Comparison of ENCODE assay signal across 14 cellular contexts in genomic region chr22:46674906-46675305, GRCh38. TPM values are rescaled to one million over a fixed set of nuclear protein-coding genes. Genes with fewer than 3 reads are reported as not detected.
A peak's percentile ranks its signal among the peaks of the same experiment; 100 is the strongest.
DNase-seq lines count a peak whose midpoint lies in the region; ATAC-seq lines count a peak whose summit lies in the region.
"Had no signal": no experiment of that assay in that cellular context is flagged by ENCODE, and none has a peak within 500 bp of the region (broad histone marks: within the 10 kb centered on the region; RNA-seq: fewer than 3 reads in every experiment).

No MANE protein-coding gene starts in this region.

- WGBS in aorta, 2 donors = 86 to 89% methylated on average over 11 of the region's 11 CpGs

- no peak overlapping the region for H3K4me3 ChIP-seq in aorta (ENCODE audit: low read length in 2 of 2)

- intact Hi-C loops in activated CD4-positive, alpha-beta T cell treated with anti-CD3 and anti-CD28 coated beads for 36 hours (cut with DNase I, micrococcal nuclease) = loop anchor here (1.0 to 5.0 kb wide), 15 partner anchors 14 to 638 kb away; partner anchors contain the start of genes CDPF1 (in 1 of the 2), CERK (in 1 of the 2), TBC1D22A (in 1 of the 2) and TRMU (in 1 of the 2)
- intact Hi-C loops in aorta (cut with DNase I) = no loop called here

- peaks cover 49% of the 10 kb centered on the region for H3K4me1 Mint-ChIP-seq in activated CD4-positive, alpha-beta T cell treated with anti-CD3 and anti-CD28 coated beads for 36 hours
- peaks cover 16% of the 10 kb centered on the region for H3K4me1 Mint-ChIP-seq in T-helper 2 cell treated with Interferon-gamma antibody and Interleukin-4, amounts not matched to agents 5 μg/mL and 100 μg/mL, for 36 hours (ENCODE audit: low read depth)
- peaks cover 10% of the 10 kb centered on the region for H3K4me1 Mint-ChIP-seq in central memory CD8-positive, alpha-beta T cell
- H3K4me1 Mint-ChIP-seq in stimulated activated memory B cell treated with anti-CD40 and anti-IgM and Interleukin-4, amounts not matched to agents 10 μg/mL and 1 μg/mL and 100 μg/mL, for 72 hours = peaks cover 32% of the 10 kb centered on the region

- POLR2A ChIA-PET in activated CD4-positive, alpha-beta T cell treated with anti-CD3 and anti-CD28 coated beads for 36 hours (lab: Charles Lee) = no interaction called here

- peak overlapping the region; percentile 85 for H3K4me3 Mint-ChIP-seq in activated CD4-positive, alpha-beta T cell treated with anti-CD3 and anti-CD28 coated beads for 36 hours
- H3K4me3 Mint-ChIP-seq in T-helper 2 cell treated with Interferon-gamma antibody and Interleukin-4, amounts not matched to agents 5 μg/mL and 100 μg/mL, for 36 hours = peak overlapping the region; percentile 87
- peak overlapping the region; percentile 83 for H3K4me3 Mint-ChIP-seq in central memory CD8-positive, alpha-beta T cell
- peak overlapping the region; percentile 65 for H3K4me3 Mint-ChIP-seq in stimulated activated memory B cell treated with anti-CD40 and anti-IgM and Interleukin-4, amounts not matched to agents 10 μg/mL and 1 μg/mL and 100 μg/mL, for 72 hours

- H3K27ac Mint-ChIP-seq in activated CD4-positive, alpha-beta T cell treated with anti-CD3 and anti-CD28 coated beads for 36 hours = peak overlapping the region; percentile 96
- H3K27ac Mint-ChIP-seq in T-helper 2 cell treated with Interferon-gamma antibody and Interleukin-4, amounts not matched to agents 5 μg/mL and 100 μg/mL, for 36 hours = peak overlapping the region; percentile 94
- H3K27ac Mint-ChIP-seq in central memory CD8-positive, alpha-beta T cell (ENCODE audit: low read depth) = peak overlapping the region; percentile 96
- H3K27ac Mint-ChIP-seq in stimulated activated memory B cell treated with anti-CD40 and anti-IgM and Interleukin-4, amounts not matched to agents 10 μg/mL and 1 μg/mL and 100 μg/mL, for 72 hours = peak overlapping the region; percentile 78

- H3K27me3 Mint-ChIP-seq in activated CD4-positive, alpha-beta T cell treated with anti-CD3 and anti-CD28 coated beads for 36 hours = no peaks in the 10 kb centered on the region
- H3K27me3 Mint-ChIP-seq in T-helper 2 cell treated with Interferon-gamma antibody and Interleukin-4, amounts not matched to agents 5 μg/mL and 100 μg/mL, for 36 hours (ENCODE audit: low read depth) = no peaks in the 10 kb centered on the region
- no peaks in the 10 kb centered on the region for H3K27me3 Mint-ChIP-seq in central memory CD8-positive, alpha-beta T cell
- no peaks in the 10 kb centered on the region for H3K27me3 Mint-ChIP-seq in stimulated activated memory B cell treated with anti-CD40 and anti-IgM and Interleukin-4, amounts not matched to agents 10 μg/mL and 1 μg/mL and 100 μg/mL, for 72 hours

- H3K9me3 Mint-ChIP-seq in activated CD4-positive, alpha-beta T cell treated with anti-CD3 and anti-CD28 coated beads for 36 hours (ENCODE audit: low read depth) = no peaks in the 10 kb centered on the region
- H3K9me3 Mint-ChIP-seq in T-helper 2 cell treated with Interferon-gamma antibody and Interleukin-4, amounts not matched to agents 5 μg/mL and 100 μg/mL, for 36 hours = no peaks in the 10 kb centered on the region
- H3K9me3 Mint-ChIP-seq in central memory CD8-positive, alpha-beta T cell = no peaks in the 10 kb centered on the region
- no peaks in the 10 kb centered on the region for H3K9me3 Mint-ChIP-seq in stimulated activated memory B cell treated with anti-CD40 and anti-IgM and Interleukin-4, amounts not matched to agents 10 μg/mL and 1 μg/mL and 100 μg/mL, for 72 hours

- ATAC-seq in activated CD4-positive, alpha-beta T cell treated with anti-CD3 and anti-CD28 coated beads for 36 hours = peak; percentile 28
- ATAC-seq in central memory CD8-positive, alpha-beta T cell (replicated peaks; ENCODE audit: extremely low read depth, poor library complexity, severe bottlenecking) = peak; percentile 15
- no peak for ATAC-seq in stimulated activated memory B cell treated with anti-CD40 and anti-IgM and Interleukin-4, amounts not matched to agents 10 μg/mL and 1 μg/mL and 100 μg/mL, for 72 hours
- ATAC-seq in aorta (ENCODE audit: low FRiP score) (no peak), HG03280 (IDR thresholded peaks at IDR 0.05; ENCODE audit: unreplicated experiment) (no peak)
- ATAC-seq: HCT116 had no signal

- no peak overlapping the region for H3K27ac ChIP-seq in aorta (ENCODE audit: low read depth in 1 of 2, low read length in 2 of 2)

- no peaks in the 10 kb centered on the region for H3K27me3 ChIP-seq in aorta (ENCODE audit: control insufficient read depth in 1 of 2, insufficient read depth in 2 of 2, low read length in 1 of 2)
- H3K27me3 ChIP-seq: dorsolateral prefrontal cortex had no signal

- peak; percentile 55 for DNase-seq in activated CD4-positive, alpha-beta T cell treated with anti-CD3 and anti-CD28 coated beads for 36 hours
- no peak for DNase-seq in activated CD4-positive, alpha-beta T cell treated with anti-CD3 and anti-CD28 coated beads for 1 hour
- peak; percentile 11 for DNase-seq in T-helper 2 cell treated with Interferon-gamma antibody and Interleukin-4, amounts not matched to agents 5 μg/mL and 100 μg/mL, for 36 hours (ENCODE audit: low spot score)
- DNase-seq in central memory CD8-positive, alpha-beta T cell (ENCODE audit: low spot score in 2 of 2) = no peak
- no peak for DNase-seq in aorta
- no peak for DNase-seq in cerebellar cortex (ENCODE audit: low spot score)
- DNase-seq: amniotic stem cell, Calu3, NCI-H2171, SK-N-SH had no signal

- H3K36me3 Mint-ChIP-seq in activated CD4-positive, alpha-beta T cell treated with anti-CD3 and anti-CD28 coated beads for 36 hours (ENCODE audit: low read depth) = peaks cover 22% of the 10 kb centered on the region
- peaks cover 5% of the 10 kb centered on the region for H3K36me3 Mint-ChIP-seq in T-helper 2 cell treated with Interferon-gamma antibody and Interleukin-4, amounts not matched to agents 5 μg/mL and 100 μg/mL, for 36 hours (ENCODE audit: low read depth)
- peaks cover 11% of the 10 kb centered on the region for H3K36me3 Mint-ChIP-seq in central memory CD8-positive, alpha-beta T cell (ENCODE audit: insufficient read depth)
- peaks cover 67% of the 10 kb centered on the region for H3K36me3 Mint-ChIP-seq in stimulated activated memory B cell treated with anti-CD40 and anti-IgM and Interleukin-4, amounts not matched to agents 10 μg/mL and 1 μg/mL and 100 μg/mL, for 72 hours

- H3K9me3 ChIP-seq in aorta (ENCODE audit: control insufficient read depth, low read length) = no peaks in the 10 kb centered on the region
- H3K9me3 ChIP-seq: SK-N-SH had no signal

- H3K36me3 ChIP-seq in aorta (ENCODE audit: control insufficient read depth in 1 of 2, insufficient read depth in 2 of 2, low read length in 1 of 2) = no peaks in the 10 kb centered on the region

- CTCF ChIA-PET in activated CD4-positive, alpha-beta T cell treated with anti-CD3 and anti-CD28 coated beads for 36 hours (lab: Charles Lee) = interaction anchor here (1.0 kb wide), 1 partner anchor 112 kb away, joined by 5 read pairs; no protein-coding TSS in a partner anchor

- H3K4me1 ChIP-seq in aorta (ENCODE audit: control insufficient read depth in 1 of 2, insufficient read depth in 2 of 2, low read length in 2 of 2) = no peaks in the 10 kb centered on the region

RNA-seq across cellular contexts. Expression of gene GRAMD4, which starts 54.7 kb away (rescaled TPM):
- 10 to 100 TPM; 25.7 to 40.7 TPM for total RNA-seq in activated CD4-positive, alpha-beta T cell treated with anti-CD3 and anti-CD28 coated beads for 36 hours
- 10 to 100 TPM; 15.6 to 37.1 TPM for total RNA-seq in aorta
- polyA plus RNA-seq in aorta = 1 to 10 TPM; 5.5 to 6.8 TPM

Comparison
In these comparisons a context has a peak if more than half of its experiments do, and no peak if none do; other contexts are left out.
1. DNase-seq: peak in activated CD4-positive, alpha-beta T cell treated with anti-CD3 and anti-CD28 coated beads for 36 hours (single experiment) and T-helper 2 cell treated with Interferon-gamma antibody and Interleukin-4, amounts not matched to agents 5 μg/mL and 100 μg/mL, for 36 hours (single experiment); none in activated CD4-positive, alpha-beta T cell treated with anti-CD3 and anti-CD28 coated beads for 1 hour (single experiment), central memory CD8-positive, alpha-beta T cell (0 of 2), aorta (0 of 2) and cerebellar cortex (single experiment).
2. ATAC-seq: peak in activated CD4-positive, alpha-beta T cell treated with anti-CD3 and anti-CD28 coated beads for 36 hours (single experiment) and central memory CD8-positive, alpha-beta T cell (single experiment); none in stimulated activated memory B cell treated with anti-CD40 and anti-IgM and Interleukin-4, amounts not matched to agents 10 μg/mL and 1 μg/mL and 100 μg/mL, for 72 hours (single experiment), aorta (single experiment) and HG03280 (single experiment).
3. intact Hi-C loops: an anchor here in activated CD4-positive, alpha-beta T cell treated with anti-CD3 and anti-CD28 coated beads for 36 hours (1.0 to 5.0 kb wide); none called in aorta.
4. Peak in every context shown above with its lines, with median percentiles within 50 percentile points of each other: H3K27ac Mint-ChIP-seq and H3K4me3 Mint-ChIP-seq.